ENCODE assay signal across 1 cellular context in the genomic region with DNA sequence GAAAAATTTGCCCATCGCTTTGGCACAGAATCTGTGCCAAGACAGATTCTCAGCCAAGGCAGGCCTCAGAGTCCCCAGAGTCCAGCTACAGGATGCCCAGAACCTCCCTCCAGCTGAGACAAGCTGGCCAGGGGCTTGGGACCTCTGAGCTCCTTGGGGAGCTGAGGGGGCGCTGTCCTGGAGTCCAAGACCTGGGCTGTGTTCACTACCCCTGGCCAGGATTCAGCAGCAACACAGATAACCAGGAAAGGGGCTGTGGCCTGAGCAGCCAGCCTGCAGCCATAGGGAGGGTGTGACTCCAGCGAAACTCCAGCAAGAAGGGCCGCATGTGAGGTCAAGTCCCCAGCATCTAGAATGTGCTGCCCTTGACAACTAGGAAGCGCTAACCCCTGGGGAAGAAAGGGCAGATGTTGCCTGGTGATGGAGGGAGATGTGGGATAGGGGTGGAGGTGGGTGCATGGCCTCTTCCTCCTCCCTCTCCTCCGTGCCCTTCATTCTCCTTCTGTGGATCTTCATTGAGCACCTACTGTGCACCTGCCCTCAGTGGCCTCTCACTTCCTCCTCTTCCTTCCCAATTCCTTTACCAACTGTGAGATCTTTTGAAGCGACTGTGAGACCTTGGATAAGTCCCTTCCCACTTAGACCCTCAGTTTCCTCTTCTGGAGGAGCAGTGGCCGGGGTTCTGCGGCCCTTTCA.
TF ChIP-seq lines count a peak whose summit lies in the region.

No MANE protein-coding gene starts in this region.

TF ChIP-seq in GM12878, 131 proteins besides CTCF, POLR2A, EP300 and RAD21:
- TF ChIP-seq SPI1 (IDR thresholded peaks at IDR 0.05; ENCODE audit: borderline replicate concordance, insufficient read depth, low read depth, low read length) (peak; percentile 61), DPF2 (IDR thresholded peaks at IDR 0.05) (0 out of 2 replicates have a peak, but pooled peaks have one; percentile 23), EED (IDR thresholded peaks at IDR 0.05; ENCODE audit: low read depth) (peak; percentile 40; the same call in 1 of the 2 replicates), CEBPB (IDR thresholded peaks at IDR 0.05; ENCODE audit: borderline replicate concordance in 1 of 2, low read depth in 2 of 2, low read length in 2 of 2) (no peak)
